In genomic region chr2:230827774-230828271, GRCh38 we compare ENCODE assay signal across 11 cellular contexts. TPM values are rescaled to one million over a fixed set of nuclear protein-coding genes. Genes with fewer than 3 reads are reported as not detected.
DNase-seq lines count a peak whose midpoint lies in the region; ATAC-seq, FAIRE-seq and TF ChIP-seq lines count a peak whose summit lies in the region.
"Had no signal": no experiment of that assay in that cellular context is flagged by ENCODE, and none has a peak within 500 bp of the region (broad histone marks: within the 10 kb centered on the region; RNA-seq: fewer than 3 reads in every experiment).

No MANE protein-coding gene starts in this region.

- no peaks in the 10 kb centered on the region for H4K20me1 ChIP-seq in keratinocyte (ENCODE audit: control insufficient read depth, extremely low read depth, insufficient read depth, low read length)

- in situ Hi-C loops in transverse colon (cut with MboI; ENCODE audit: low pct_ligation_motif_present in 1 of 4, low pct_unique_long_range_greater_than_20kb in 1 of 4, low sequenced_read_pairs in 3 of 4) = loop anchor here in 3 of 4 donors (10.0 to 25.0 kb wide), 2 partner anchors 157 to 609 kb away; no protein-coding TSS in a partner anchor

- H3K9ac ChIP-seq in keratinocyte (ENCODE audit: control insufficient read depth, extremely low read depth, insufficient read depth, low read length) = peak overlapping the region; percentile 25

- H3K79me2 ChIP-seq in keratinocyte (ENCODE audit: control insufficient read depth, insufficient read depth, low read length) = no peaks in the 10 kb centered on the region

- H3K27ac ChIP-seq in heart left ventricle (no peak overlapping the region), keratinocyte (ENCODE audit: control insufficient read depth, insufficient read depth, low read length) (no peak overlapping the region), transverse colon (no peak overlapping the region)

- H3K36me3 Mint-ChIP-seq in activated CD8-positive, alpha-beta T cell treated with anti-CD3 and anti-CD28 coated beads, Interleukin-2, amount 10 ng/mL, durations not matched to agents 7 days and 5 days (ENCODE audit: low read depth) = no peaks in the 10 kb centered on the region
- no peaks in the 10 kb centered on the region for H3K36me3 Mint-ChIP-seq in Caco-2 (ENCODE audit: insufficient read depth, unreplicated experiment)

- H3K4me1 ChIP-seq in heart left ventricle = peaks cover 0 to 16% (median 10%) of the 10 kb centered on the region in 12 donors
- no peaks in the 10 kb centered on the region for H3K4me1 ChIP-seq in keratinocyte (ENCODE audit: control insufficient read depth, extremely low read depth, insufficient read depth, low read length)
- H3K4me1 ChIP-seq in transverse colon = peaks cover 0 to 16% (median 12%) of the 10 kb centered on the region in 4 donors
- H3K4me1 ChIP-seq in Caco-2 = no peaks in the 10 kb centered on the region

- WGBS in heart left ventricle, 4 donors = 29 to 73% (median 36%) methylated on average over 17 to 36 of the region's 36 CpGs
- WGBS in transverse colon (ENCODE audit: low coverage in 1 of 2), 2 donors = 38 to 75% methylated on average over 4 to 35 of the region's 36 CpGs

- TF ChIP-seq CTCF in heart left ventricle (IDR thresholded peaks at IDR 0.05) = no peak
- no peak for TF ChIP-seq CTCF in keratinocyte (optimal IDR thresholded peaks at IDR 0.05 in 1 of 3, IDR thresholded peaks at IDR 0.05 in 1 of 3, conservative IDR thresholded peaks at IDR 0.05 in 1 of 3; ENCODE audit: extremely low read depth in 1 of 3, insufficient read depth in 2 of 3, low read length in 3 of 3)
- TF ChIP-seq CTCF in transverse colon (IDR thresholded peaks at IDR 0.05) = no peak
- TF ChIP-seq CTCF in Caco-2 (IDR thresholded peaks at IDR 0.05; ENCODE audit: insufficient read depth in 1 of 2, low read depth in 1 of 2, low read length in 1 of 2, severe bottlenecking in 1 of 2, unreplicated experiment in 1 of 2) = no peak

- dilution Hi-C loops in keratinocyte (cut with MboI; ENCODE audit: extremely low pct_ligation_motif_present, low sequenced_read_pairs) = no loop called here

- TF ChIP-seq POLR2A in heart left ventricle (IDR thresholded peaks at IDR 0.05) (no peak), transverse colon (IDR thresholded peaks at IDR 0.05) (no peak)

- peaks cover 24% of the 10 kb centered on the region for H3K4me1 Mint-ChIP-seq in activated CD8-positive, alpha-beta T cell treated with anti-CD3 and anti-CD28 coated beads, Interleukin-2, amount 10 ng/mL, durations not matched to agents 7 days and 5 days (ENCODE audit: low read depth)
- no peaks in the 10 kb centered on the region for H3K4me1 Mint-ChIP-seq in Caco-2 (ENCODE audit: low read depth, unreplicated experiment)

- no peak overlapping the region for H2AFZ ChIP-seq in keratinocyte (ENCODE audit: control insufficient read depth, low read length)

- H3K4me3 ChIP-seq in heart left ventricle (peak overlapping the region; percentile 14 to 52 (median 41)), keratinocyte (ENCODE audit: control insufficient read depth in 2 of 3, extremely low read depth in 1 of 3, insufficient read depth in 2 of 3, low read depth in 1 of 3, low read length in 3 of 3) (peak overlapping the region in 1 of 3 experiments; percentile 18), transverse colon (peak overlapping the region in 3 of 4 donors; percentile 21 to 43 (median 39)), Caco-2 (ENCODE audit: low read depth, low read length) (no peak overlapping the region)

- H3K9me3 ChIP-seq in heart left ventricle (peaks cover 0 to 9% (median 0%) of the 10 kb centered on the region in 12 donors), keratinocyte (ENCODE audit: control insufficient read depth, low read depth, low read length) (peaks cover 4% of the 10 kb centered on the region), transverse colon (no peaks in the 10 kb centered on the region), Caco-2 (no peaks in the 10 kb centered on the region)

- no peak for DNase-seq in heart left ventricle
- DNase-seq in cardiac septum (ENCODE audit: low spot score) = no peak
- no peak for DNase-seq in activated CD8-positive, alpha-beta T cell treated with anti-CD3 and anti-CD28 coated beads, Interleukin-2, amount 10 ng/mL, durations not matched to agents 7 days and 5 days
- DNase-seq in keratinocyte (ENCODE audit: low read depth, low spot score) = no peak
- no peak for DNase-seq in transverse colon
- DNase-seq in Caco-2 = no peak
- no peak for DNase-seq in NCI-H187 treated with DMSO at 0.1 percent for 48 hours (lab: John Stamatoyannopoulos, UW)
- DNase-seq: activated naive CD4-positive, alpha-beta T cell treated with anti-CD3 and anti-CD28 coated beads, Interleukin-2, amount 50 U/mL, for 16 hours; NCI-H1417 had no signal

- peaks cover 50% of the 10 kb centered on the region for H3K27me3 Mint-ChIP-seq in activated CD8-positive, alpha-beta T cell treated with anti-CD3 and anti-CD28 coated beads, Interleukin-2, amount 10 ng/mL, durations not matched to agents 7 days and 5 days (ENCODE audit: low read depth)
- no peaks in the 10 kb centered on the region for H3K27me3 Mint-ChIP-seq in Caco-2 (ENCODE audit: insufficient read depth, unreplicated experiment)

- H3K36me3 ChIP-seq in heart left ventricle = no peaks in the 10 kb centered on the region
- H3K36me3 ChIP-seq in keratinocyte (ENCODE audit: control insufficient read depth in 2 of 2, extremely low read depth in 1 of 2, insufficient read depth in 2 of 2, low read length in 2 of 2) = no peaks in the 10 kb centered on the region
- H3K36me3 ChIP-seq in transverse colon = no peaks in the 10 kb centered on the region
- no peaks in the 10 kb centered on the region for H3K36me3 ChIP-seq in Caco-2 (ENCODE audit: control insufficient read depth, insufficient read depth, low read length)

- BruUV-seq in Caco-2 (replicated peaks; lab: Mats Ljungman, UMichigan) = no TSS peak

- intact Hi-C loops in heart left ventricle (cut with DNase I) = loop anchor here in 4 of 10 donors (2.0 to 10.0 kb wide), 4 partner anchors 159 to 617 kb away; partner anchors contain the start of gene PSMD1 (in 2 of the 4)
- intact Hi-C loops in cardiac septum (cut with DNase I) = no loop called here
- intact Hi-C loops in transverse colon (cut with DNase I; ENCODE audit: low total_unique reads) = no loop called here
- intact Hi-C loops in Caco-2 (cut with micrococcal nuclease; ENCODE audit: unreplicated experiment) = no loop called here

- TF ChIP-seq EP300 in transverse colon (IDR thresholded peaks at IDR 0.05; ENCODE audit: low read depth) = no peak

- peaks cover 0 to 44% (median 24%) of the 10 kb centered on the region in 9 donors for H3K27me3 ChIP-seq in heart left ventricle
- peaks cover 13% of the 10 kb centered on the region for H3K27me3 ChIP-seq in keratinocyte (ENCODE audit: control insufficient read depth, extremely low read depth, insufficient read depth, low read length)
- peaks cover 35% of the 10 kb centered on the region for H3K27me3 ChIP-seq in transverse colon
- no peaks in the 10 kb centered on the region for H3K27me3 ChIP-seq in Caco-2 (replicated peaks; ENCODE audit: control insufficient read depth, insufficient read depth, low read length)

- H3K4me3 Mint-ChIP-seq in activated CD8-positive, alpha-beta T cell treated with anti-CD3 and anti-CD28 coated beads, Interleukin-2, amount 10 ng/mL, durations not matched to agents 7 days and 5 days = peak overlapping the region; percentile 1
- no peak overlapping the region for H3K4me3 Mint-ChIP-seq in Caco-2 (ENCODE audit: unreplicated experiment)

- POLR2A ChIA-PET in activated CD8-positive, alpha-beta T cell treated with anti-CD3 and anti-CD28 coated beads, Interleukin-2, amount 10 ng/mL, durations not matched to agents 7 days and 5 days (lab: Charles Lee) = no interaction called here
- POLR2A ChIA-PET in Caco-2 (lab: Charles Lee) = no interaction called here

- H3K4me2 ChIP-seq in keratinocyte (ENCODE audit: control insufficient read depth, extremely low read depth, insufficient read depth, low read depth, low read length) = peak overlapping the region; percentile 68

- CTCF ChIA-PET in activated CD8-positive, alpha-beta T cell treated with anti-CD3 and anti-CD28 coated beads, Interleukin-2, amount 10 ng/mL, durations not matched to agents 7 days and 5 days (lab: Charles Lee) = no interaction called here
- CTCF ChIA-PET in Caco-2 (lab: Charles Lee) = no interaction called here

- FAIRE-seq in keratinocyte (lab: Jason Lieb, UNC) = no peak

- H3K9me1 ChIP-seq in keratinocyte (ENCODE audit: control insufficient read depth, extremely low read depth, insufficient read depth, low read length) = no peaks in the 10 kb centered on the region

- H3K9me3 Mint-ChIP-seq in activated CD8-positive, alpha-beta T cell treated with anti-CD3 and anti-CD28 coated beads, Interleukin-2, amount 10 ng/mL, durations not matched to agents 7 days and 5 days (ENCODE audit: insufficient read depth) = no peaks in the 10 kb centered on the region
- H3K9me3 Mint-ChIP-seq in Caco-2 (ENCODE audit: unreplicated experiment) = no peaks in the 10 kb centered on the region

- ATAC-seq in heart left ventricle = no peak
- ATAC-seq in activated CD8-positive, alpha-beta T cell treated with anti-CD3 and anti-CD28 coated beads, Interleukin-2, amount 10 ng/mL, durations not matched to agents 7 days and 5 days = peak; percentile 38
- no peak for ATAC-seq in GM21737 (IDR thresholded peaks at IDR 0.05; ENCODE audit: unreplicated experiment)
- ATAC-seq: left lobe of liver had no signal

- H3K27ac Mint-ChIP-seq in activated CD8-positive, alpha-beta T cell treated with anti-CD3 and anti-CD28 coated beads, Interleukin-2, amount 10 ng/mL, durations not matched to agents 7 days and 5 days = no peak overlapping the region
- no peak overlapping the region for H3K27ac Mint-ChIP-seq in Caco-2 (ENCODE audit: unreplicated experiment)

RNA-seq across cellular contexts. Expression of gene ITM2C, which starts 36.9 kb away (rescaled TPM):
- total RNA-seq in heart left ventricle = 10 to 100 TPM; 23.3 to 36.6 (median 26.5) TPM
- 10 to 100 TPM; 19.7 to 25.0 TPM for polyA plus RNA-seq in heart left ventricle
- 18.4 TPM for total RNA-seq in cardiac septum
- 10 to 100 TPM; 77.2 to 79.5 TPM for total RNA-seq in activated CD8-positive, alpha-beta T cell treated with anti-CD3 and anti-CD28 coated beads, Interleukin-2, amount 10 ng/mL, durations not matched to agents 7 days and 5 days
- 46.1 to 78.2 TPM (median 55.0 TPM) in 3 replicates for polyA plus RNA-seq in keratinocyte
- polyA plus RNA-seq in keratinocyte (2011; ENCODE audit: low read depth) = 0.76 TPM
- 45.0 and 59.6 TPM in 2 replicates for polyA plus RNA-seq in keratinocyte (2011; cell fraction: cytosol; rRNA removed)
- 48.8 and 62.6 TPM in 2 replicates for polyA plus RNA-seq in keratinocyte (2011; cell fraction: nucleus; rRNA removed)
- polyA plus RNA-seq in keratinocyte (2012; ENCODE audit: low replicate concordance) = 6.3 and 40.2 TPM in 2 replicates
- 70.4 to 144 TPM (median 97.2 TPM) in 3 replicates for polyA minus RNA-seq in keratinocyte
- polyA minus RNA-seq in keratinocyte (2011; cell fraction: cytosol; rRNA and poly(A)+ RNA removed) = 56.4 TPM
- polyA minus RNA-seq in keratinocyte (2011; cell fraction: nucleus; rRNA and poly(A)+ RNA removed) = 30.4 and 38.4 TPM in 2 replicates
- 1,000 to 10,000 TPM in 3 of 4 donors, 100 to 1,000 TPM in 1; 911 to 2,535 (median 1,776) TPM for total RNA-seq in transverse colon
- total RNA-seq in Caco-2 (2022) = 135 and 136 TPM in 2 replicates
